7 cellular contexts compared by ENCODE assay signal in genomic region chr17:7477392-7478275, GRCh38. TPM values are rescaled to one million over a fixed set of nuclear protein-coding genes. Genes with fewer than 3 reads are reported as not detected.
DNase-seq lines count a peak whose midpoint lies in the region; ATAC-seq and TF ChIP-seq lines count a peak whose summit lies in the region.

No MANE protein-coding gene starts in this region.

- peak overlapping the region; percentile 60 for H3K27ac ChIP-seq in endodermal cell (ENCODE audit: low read depth, low read length)
- peak overlapping the region; percentile 100 for H3K27ac ChIP-seq in tibial artery

- no peak for ATAC-seq in HG02623 (IDR thresholded peaks at IDR 0.05; ENCODE audit: unreplicated experiment)

- H3K4me3 Mint-ChIP-seq in endodermal cell (peak overlapping the region; percentile 88), mesothelial cell of epicardium (peak overlapping the region; percentile 87)

- peak overlapping the region; percentile 76 for H3K27ac Mint-ChIP-seq in endodermal cell
- peak overlapping the region; percentile 98 for H3K27ac Mint-ChIP-seq in mesothelial cell of epicardium

- no peak for TF ChIP-seq CTCF in WI38 (IDR thresholded peaks at IDR 0.05; ENCODE audit: low read depth, low read length)
- TF ChIP-seq CTCF in endodermal cell (conservative IDR thresholded peaks at IDR 0.05) = no peak
- TF ChIP-seq CTCF in mesothelial cell of epicardium (IDR thresholded peaks at IDR 0.05; ENCODE audit: unreplicated experiment) = no peak
- no peak for TF ChIP-seq CTCF in tibial artery (IDR thresholded peaks at IDR 0.05)

- H3K4me1 Mint-ChIP-seq in endodermal cell = peaks cover 38% of the 10 kb centered on the region
- H3K4me1 Mint-ChIP-seq in mesothelial cell of epicardium = peaks cover 53% of the 10 kb centered on the region

- CTCF ChIA-PET in HEK293T (lab: Yijun Ruan, JAX) = no interaction called here

- H3K27me3 Mint-ChIP-seq in endodermal cell (ENCODE audit: insufficient read depth) = no peaks in the 10 kb centered on the region
- no peaks in the 10 kb centered on the region for H3K27me3 Mint-ChIP-seq in mesothelial cell of epicardium (ENCODE audit: low read depth)

- no peaks in the 10 kb centered on the region for H3K27me3 ChIP-seq in endodermal cell (ENCODE audit: control insufficient read depth, insufficient read depth, low read length, poor library complexity, severe bottlenecking)
- no peaks in the 10 kb centered on the region for H3K27me3 ChIP-seq in tibial artery

- H3K9me3 ChIP-seq in endodermal cell (ENCODE audit: control insufficient read depth, low read length) (no peaks in the 10 kb centered on the region), tibial artery (no peaks in the 10 kb centered on the region)

- intact Hi-C loops in tibial artery (cut with DNase I; ENCODE audit: low total_unique reads) = loop anchor here (5.0 kb wide), 1 partner anchor 40 kb away; the partner anchor contains the start of genes FGF11 and TMEM102

- POLR2A ChIA-PET in HEK293T (lab: Yijun Ruan, JAX) = interaction anchor here (1.1 to 8.2 kb wide), 3 partner anchors 9 to 39 kb away, joined by 5 to 55 read pairs (median 7); partner anchors contain the start of genes CHRNB1, FGF11 and TMEM102

- 69 to 74% methylated on average over 7 to 26 of the region's 26 CpGs for WGBS in endodermal cell (ENCODE audit: insufficient coverage in 1 of 2, insufficient read length in 1 of 2), 2 experiments

- H3K4me1 ChIP-seq in endodermal cell (ENCODE audit: control insufficient read depth, insufficient read depth, low read length) (peaks cover 15% of the 10 kb centered on the region), tibial artery (peaks cover 0 to 68% (median 49%) of the 10 kb centered on the region in 4 donors)

- H3K36me3 Mint-ChIP-seq in endodermal cell (ENCODE audit: low read depth) (peaks cover 4% of the 10 kb centered on the region), mesothelial cell of epicardium (no peaks in the 10 kb centered on the region)

- H3K9me3 Mint-ChIP-seq in endodermal cell (no peaks in the 10 kb centered on the region), mesothelial cell of epicardium (no peaks in the 10 kb centered on the region)

- H3K4me3 ChIP-seq in WI38 (ENCODE audit: low read depth, low read length) = peak overlapping the region; percentile 87
- peak overlapping the region; percentile 84 for H3K4me3 ChIP-seq in endodermal cell (ENCODE audit: low read length)
- peak overlapping the region; percentile 95 to 100 for H3K4me3 ChIP-seq in tibial artery

- DNase-seq in HEK293T (ENCODE audit: extremely low spot score) (no peak), endodermal cell (peak; percentile 73), mesothelial cell of epicardium (ENCODE audit: low spot score in 2 of 2, unreplicated experiment in 2 of 2) (peak; percentile 47 to 74), tibial artery (peak; percentile 64 to 85), SW 1271 (lab: John Stamatoyannopoulos, UW) (no peak)

- H3K9ac ChIP-seq in endodermal cell (ENCODE audit: extremely low read depth, low read length, poor library complexity, severe bottlenecking) = peak overlapping the region; percentile 76

- no peaks in the 10 kb centered on the region for H3K36me3 ChIP-seq in endodermal cell (ENCODE audit: control insufficient read depth, insufficient read depth, low read length)
- no peaks in the 10 kb centered on the region for H3K36me3 ChIP-seq in tibial artery

TF ChIP-seq in HEK293T, 16 proteins besides CTCF, POLR2A, EP300 and RAD21:
- peak; percentile 25; the same call in 1 of the 2 replicates for TF ChIP-seq PKNOX1 (IDR thresholded peaks at IDR 0.05)
- TF ChIP-seq L3MBTL2 (conservative IDR thresholded peaks at IDR 0.05) = 0 out of 2 replicates have a peak, but pooled peaks have one; percentile 50
- TF ChIP-seq FOXM1 (IDR thresholded peaks at IDR 0.05; ENCODE audit: borderline replicate concordance) = no peak

RNA-seq across cellular contexts. Expression of gene ZBTB4, which starts 1.8 kb away (rescaled TPM):
- 10 to 100 TPM; 18.8 to 25.5 TPM for total RNA-seq in endodermal cell
- polyA plus RNA-seq in endodermal cell (2013, experiment 1 of 2) = 13.0 TPM
- 12.7 TPM for polyA plus RNA-seq in endodermal cell (2013, experiment 2 of 2)
- total RNA-seq in mesothelial cell of epicardium = 36.4 to 40.1 TPM (median 39.7 TPM) in 3 replicates

RNA-seq across cellular contexts. Expression of gene SLC35G6, which starts 3.6 kb away (rescaled TPM):
- total RNA-seq in endodermal cell (under 1 TPM in 1 of 2 donors, not detected in 1; 0.33 TPM), mesothelial cell of epicardium (not detected in 3 replicates)
- not detected for polyA plus RNA-seq in endodermal cell (2013, experiment 1 of 2)
- not detected for polyA plus RNA-seq in endodermal cell (2013, experiment 2 of 2)

RNA-seq across cellular contexts. Expression of gene POLR2A, which starts 6.5 kb away (rescaled TPM):
- total RNA-seq in endodermal cell = 100 to 1,000 TPM; 129 to 189 TPM
- 111 TPM for polyA plus RNA-seq in endodermal cell (2013, experiment 1 of 2)
- 96.6 TPM for polyA plus RNA-seq in endodermal cell (2013, experiment 2 of 2)
- total RNA-seq in mesothelial cell of epicardium = 195 to 208 TPM (median 204 TPM) in 3 replicates

RNA-seq across cellular contexts. Expression of gene CHRNB1, which starts 32.8 kb away (rescaled TPM):
- total RNA-seq in endodermal cell (10 to 100 TPM in 1 of 2 donors, 1 to 10 TPM in 1; 8.7 to 11.6 TPM), mesothelial cell of epicardium (15.9 to 17.7 TPM (median 16.0 TPM) in 3 replicates)
- polyA plus RNA-seq in endodermal cell (2013, experiment 1 of 2) = 17.3 TPM
- 13.0 TPM for polyA plus RNA-seq in endodermal cell (2013, experiment 2 of 2)

RNA-seq across cellular contexts. Expression of gene FGF11, which starts 38.3 kb away (rescaled TPM):
- total RNA-seq in endodermal cell = 1 to 10 TPM; 4.0 to 8.8 TPM
- 14.4 TPM for polyA plus RNA-seq in endodermal cell (2013, experiment 1 of 2)
- 15.3 TPM for polyA plus RNA-seq in endodermal cell (2013, experiment 2 of 2)
- total RNA-seq in mesothelial cell of epicardium = 24.8 to 26.8 TPM (median 26.5 TPM) in 3 replicates

Comparison
In these comparisons a context has a peak if more than half of its experiments do, and no peak if none do; other contexts are left out.
1. DNase-seq: peak in endodermal cell (single experiment), mesothelial cell of epicardium (2 of 2) and tibial artery (2 of 2); none in HEK293T (single experiment) and SW 1271 (0 of 2).
2. Peak in every context shown above with its lines, with median percentiles within 50 percentile points of each other: H3K4me3 ChIP-seq.